ENCODE assay signal across 1 cellular context in genomic region chr2:11099122-11100065, GRCh38.
TF ChIP-seq lines count a peak whose summit lies in the region.

No MANE protein-coding gene starts in this region.

TF ChIP-seq in SK-N-SH treated with all-trans-retinoic acid at 6 μM for 48 hours, 23 proteins besides CTCF, POLR2A, EP300 and RAD21 (continued from another document):
- TF ChIP-seq PATZ1 (CRISPR knock-in tag; IDR thresholded peaks at IDR 0.05; ENCODE audit: borderline replicate concordance): no peak
- TF ChIP-seq ESRRG (CRISPR knock-in tag; IDR thresholded peaks at IDR 0.05): no peak
- TF ChIP-seq, protein P1, sequence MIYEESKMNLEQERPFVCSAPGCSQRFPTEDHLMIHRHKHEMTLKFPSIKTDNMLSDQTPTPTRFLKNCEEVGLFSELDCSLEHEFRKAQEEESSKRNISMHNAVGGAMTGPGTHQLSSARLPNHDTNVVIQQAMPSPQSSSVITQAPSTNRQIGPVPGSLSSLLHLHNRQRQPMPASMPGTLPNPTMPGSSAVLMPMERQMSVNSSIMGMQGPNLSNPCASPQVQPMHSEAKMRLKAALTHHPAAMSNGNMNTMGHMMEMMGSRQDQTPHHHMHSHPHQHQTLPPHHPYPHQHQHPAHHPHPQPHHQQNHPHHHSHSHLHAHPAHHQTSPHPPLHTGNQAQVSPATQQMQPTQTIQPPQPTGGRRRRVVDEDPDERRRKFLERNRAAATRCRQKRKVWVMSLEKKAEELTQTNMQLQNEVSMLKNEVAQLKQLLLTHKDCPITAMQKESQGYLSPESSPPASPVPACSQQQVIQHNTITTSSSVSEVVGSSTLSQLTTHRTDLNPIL (CRISPR knock-in tag; IDR thresholded peaks at IDR 0.05; ENCODE audit: low read depth): no peak
- no peak for TF ChIP-seq ARNTL (CRISPR knock-in tag; IDR thresholded peaks at IDR 0.05; ENCODE audit: borderline replicate concordance, low read depth)
- no peak for TF ChIP-seq ZFP3 (CRISPR knock-in tag; IDR thresholded peaks at IDR 0.05)
- TF ChIP-seq, protein P2, sequence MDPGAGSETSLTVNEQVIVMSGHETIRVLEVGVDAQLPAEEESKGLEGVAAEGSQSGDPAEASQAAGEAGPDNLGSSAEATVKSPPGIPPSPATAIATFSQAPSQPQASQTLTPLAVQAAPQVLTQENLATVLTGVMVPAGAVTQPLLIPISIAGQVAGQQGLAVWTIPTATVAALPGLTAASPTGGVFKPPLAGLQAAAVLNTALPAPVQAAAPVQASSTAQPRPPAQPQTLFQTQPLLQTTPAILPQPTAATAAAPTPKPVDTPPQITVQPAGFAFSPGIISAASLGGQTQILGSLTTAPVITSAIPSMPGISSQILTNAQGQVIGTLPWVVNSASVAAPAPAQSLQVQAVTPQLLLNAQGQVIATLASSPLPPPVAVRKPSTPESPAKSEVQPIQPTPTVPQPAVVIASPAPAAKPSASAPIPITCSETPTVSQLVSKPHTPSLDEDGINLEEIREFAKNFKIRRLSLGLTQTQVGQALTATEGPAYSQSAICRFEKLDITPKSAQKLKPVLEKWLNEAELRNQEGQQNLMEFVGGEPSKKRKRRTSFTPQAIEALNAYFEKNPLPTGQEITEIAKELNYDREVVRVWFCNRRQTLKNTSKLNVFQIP (CRISPR knock-in tag; IDR thresholded peaks at IDR 0.05; ENCODE audit: borderline replicate concordance, low read depth): no peak
- TF ChIP-seq TSHZ2 (CRISPR knock-in tag; IDR thresholded peaks at IDR 0.05): no peak
- TF ChIP-seq SNAI2 (CRISPR knock-in tag; IDR thresholded peaks at IDR 0.05): no peak
- TF ChIP-seq, protein P3, sequence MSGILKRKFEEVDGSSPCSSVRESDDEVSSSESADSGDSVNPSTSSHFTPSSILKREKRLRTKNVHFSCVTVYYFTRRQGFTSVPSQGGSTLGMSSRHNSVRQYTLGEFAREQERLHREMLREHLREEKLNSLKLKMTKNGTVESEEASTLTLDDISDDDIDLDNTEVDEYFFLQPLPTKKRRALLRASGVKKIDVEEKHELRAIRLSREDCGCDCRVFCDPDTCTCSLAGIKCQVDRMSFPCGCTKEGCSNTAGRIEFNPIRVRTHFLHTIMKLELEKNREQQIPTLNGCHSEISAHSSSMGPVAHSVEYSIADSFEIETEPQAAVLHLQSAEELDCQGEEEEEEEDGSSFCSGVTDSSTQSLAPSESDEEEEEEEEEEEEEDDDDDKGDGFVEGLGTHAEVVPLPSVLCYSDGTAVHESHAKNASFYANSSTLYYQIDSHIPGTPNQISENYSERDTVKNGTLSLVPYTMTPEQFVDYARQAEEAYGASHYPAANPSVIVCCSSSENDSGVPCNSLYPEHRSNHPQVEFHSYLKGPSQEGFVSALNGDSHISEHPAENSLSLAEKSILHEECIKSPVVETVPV (CRISPR knock-in tag; IDR thresholded peaks at IDR 0.05): no peak
- no peak for TF ChIP-seq ZNF70 (CRISPR knock-in tag; IDR thresholded peaks at IDR 0.05)
TF ChIP-seq in SK-N-SH treated with all-trans-retinoic acid at 6 μM for 48 hours: peak in this region for 0.
